8 cellular contexts compared by ENCODE assay signal in genomic region chr1:6260433-6260934, GRCh38. TPM values are rescaled to one million over a fixed set of nuclear protein-coding genes. Genes with fewer than 3 reads are reported as not detected.
DNase-seq lines count a peak whose midpoint lies in the region; ATAC-seq and FAIRE-seq lines count a peak whose summit lies in the region.

No MANE protein-coding gene starts in this region.

- intact Hi-C loops in posterior vena cava (cut with DNase I), result no loop called here

- DNase-seq in GM03348 (ENCODE audit: low spot score), result peak; percentile 72
- peak; percentile 61 for DNase-seq in astrocyte of the hippocampus (ENCODE audit: low read depth, low spot score)
- peak; percentile 69 for DNase-seq in left lobe of liver (ENCODE audit: low spot score)
- DNase-seq in posterior vena cava (ENCODE audit: low spot score), result no peak
- DNase-seq in RCC 7860 (ENCODE audit: low spot score), result no peak
- DNase-seq in putamen (ENCODE audit: low spot score), result no peak
- DNase-seq in NCI-H2029 treated with DMSO at 0.1 percent for 48 hours (lab: John Stamatoyannopoulos, UW), result no peak

- ATAC-seq in HG03039 (IDR thresholded peaks at IDR 0.05; ENCODE audit: unreplicated experiment) (peak; percentile 30), left lobe of liver (peak; percentile 44)

- FAIRE-seq in RCC 7860 (lab: Jason Lieb, UNC), result no peak

RNA-seq across cellular contexts. Expression of gene GPR153, which starts 0.4 kb away (rescaled TPM):
- total RNA-seq in left lobe of liver (40.0 TPM), posterior vena cava (10 to 100 TPM in 1 of 2 donors, 1 to 10 TPM in 1; 9.3 to 11.8 TPM)

RNA-seq across cellular contexts. Expression of gene HES3, which starts 16.5 kb away (rescaled TPM):
- not detected for total RNA-seq in left lobe of liver
- not detected for total RNA-seq in posterior vena cava

RNA-seq across cellular contexts. Expression of gene ICMT, which starts 24.7 kb away (rescaled TPM):
- total RNA-seq in left lobe of liver (25.9 TPM), posterior vena cava (10 to 100 TPM; 49.6 to 61.1 TPM)

RNA-seq across cellular contexts. Expression of gene RNF207, which starts 54.6 kb away (rescaled TPM):
- total RNA-seq in left lobe of liver (17.7 TPM), posterior vena cava (1 to 10 TPM; 8.6 to 8.7 TPM)

Comparison
In these comparisons a context has a peak if more than half of its experiments do, and no peak if none do; other contexts are left out.
1. DNase-seq: peak in GM03348 (single experiment), astrocyte of the hippocampus (single experiment) and left lobe of liver (single experiment); none in posterior vena cava (single experiment), RCC 7860 (single experiment), putamen (single experiment) and NCI-H2029 treated with DMSO at 0.1 percent for 48 hours (single experiment).